ENCODE assay signal across 12 cellular contexts in genomic region chr3:29171583-29171990, GRCh38.
DNase-seq lines count a peak whose midpoint lies in the region; ATAC-seq lines count a peak whose summit lies in the region.
"Had no signal": no experiment of that assay in that cellular context is flagged by ENCODE, and none has a peak within 500 bp of the region (broad histone marks: within the 10 kb centered on the region; RNA-seq: fewer than 3 reads in every experiment).

No MANE protein-coding gene starts in this region.

- no peak overlapping the region for H2BK15ac ChIP-seq in mesendoderm (replicated peaks; ENCODE audit: low read depth)

- peaks cover 17% of the 10 kb centered on the region for H3K4me1 Mint-ChIP-seq in activated CD4-positive, alpha-beta T cell treated with anti-CD3 and anti-CD28 coated beads, Interleukin-2, amount 10 ng/mL, durations not matched to agents 7 days and 5 days
- no peaks in the 10 kb centered on the region for H3K4me1 Mint-ChIP-seq in stimulated activated effector memory CD8-positive, alpha-beta T cell treated with anti-CD3 and anti-CD28 coated beads, Interleukin-12 subunit alpha, Interleukin-12 subunit beta, amount 100 ng/mL, for 72 hours
- H3K4me1 Mint-ChIP-seq: IgD-negative memory B cell had no signal

- no peak overlapping the region for H4K5ac ChIP-seq in mesendoderm (ENCODE audit: low read length)

- H3K4ac ChIP-seq in mesendoderm (ENCODE audit: low read depth, low read length): no peak overlapping the region

- H3K27ac ChIP-seq in mesendoderm (ENCODE audit: low read depth, low read length): no peak overlapping the region
- H3K27ac ChIP-seq: SK-N-MC had no signal

- ATAC-seq in Right ventricle myocardium superior (ENCODE audit: poor library complexity) (peak; percentile 46), GM18868 (IDR thresholded peaks at IDR 0.05; ENCODE audit: unreplicated experiment) (no peak)
- ATAC-seq in stimulated activated effector memory CD8-positive, alpha-beta T cell treated with anti-CD3 and anti-CD28 coated beads, Interleukin-12 subunit alpha, Interleukin-12 subunit beta, amount 100 ng/mL, for 72 hours: peak; percentile 21

- H3K36me3 Mint-ChIP-seq in activated CD4-positive, alpha-beta T cell treated with anti-CD3 and anti-CD28 coated beads, Interleukin-2, amount 10 ng/mL, durations not matched to agents 7 days and 5 days (ENCODE audit: low read depth): no peaks in the 10 kb centered on the region
- H3K36me3 Mint-ChIP-seq in stimulated activated effector memory CD8-positive, alpha-beta T cell treated with anti-CD3 and anti-CD28 coated beads, Interleukin-12 subunit alpha, Interleukin-12 subunit beta, amount 100 ng/mL, for 72 hours: no peaks in the 10 kb centered on the region
- H3K36me3 Mint-ChIP-seq: brain, IgD-negative memory B cell had no signal

- no peak overlapping the region for H3K18ac ChIP-seq in mesendoderm (ENCODE audit: low read length)

- H3K27me3 ChIP-seq in mesendoderm (ENCODE audit: insufficient read depth, low read length, poor library complexity): no peaks in the 10 kb centered on the region

- no peaks in the 10 kb centered on the region for H3K36me3 ChIP-seq in mesendoderm (ENCODE audit: control insufficient read depth, insufficient read depth, low read length)

- no peak overlapping the region for H3K56ac ChIP-seq in mesendoderm (ENCODE audit: low read length)

- H3K4me3 ChIP-seq in mesendoderm (ENCODE audit: low read length): no peak overlapping the region
- H3K4me3 ChIP-seq: SK-N-MC had no signal

- H2BK5ac ChIP-seq in mesendoderm (ENCODE audit: low read length): no peak overlapping the region

- peak; percentile 26 for DNase-seq in activated CD4-positive, alpha-beta T cell treated with anti-CD3 and anti-CD28 coated beads, Interleukin-2, amount 10 ng/mL, durations not matched to agents 7 days and 5 days
- DNase-seq in activated CD4-positive, alpha-beta T cell treated with anti-CD3 and anti-CD28 coated beads, Interleukin-2, amount 50 U/mL, for 1 hour: no peak
- DNase-seq in RPMI7951 (ENCODE audit: low read depth) (peak; percentile 74), Right ventricle myocardium superior (no peak), mesendoderm (no peak)
- DNase-seq in stimulated activated effector memory CD8-positive, alpha-beta T cell treated with anti-CD3 and anti-CD28 coated beads, Interleukin-12 subunit alpha, Interleukin-12 subunit beta, amount 100 ng/mL, for 72 hours (ENCODE audit: low spot score in 2 of 2): no peak
- DNase-seq in activated effector memory CD4-positive, alpha-beta T cell treated with Interleukin-2 at 50 U/mL for 16 hours: no peak
- DNase-seq: ACHN had no signal

- H3K4me3 Mint-ChIP-seq in activated CD4-positive, alpha-beta T cell treated with anti-CD3 and anti-CD28 coated beads, Interleukin-2, amount 10 ng/mL, durations not matched to agents 7 days and 5 days: peak overlapping the region; percentile 34
- no peak overlapping the region for H3K4me3 Mint-ChIP-seq in stimulated activated effector memory CD8-positive, alpha-beta T cell treated with anti-CD3 and anti-CD28 coated beads, Interleukin-12 subunit alpha, Interleukin-12 subunit beta, amount 100 ng/mL, for 72 hours
- H3K4me3 Mint-ChIP-seq: brain, IgD-negative memory B cell had no signal

- intact Hi-C loops in Right ventricle myocardium superior (cut with DNase I): no loop called here

- H3K79me1 ChIP-seq in mesendoderm (ENCODE audit: low read length): no peaks in the 10 kb centered on the region

- no peak overlapping the region for H4K8ac ChIP-seq in mesendoderm (ENCODE audit: low read depth, low read length)

- no peaks in the 10 kb centered on the region for H3K79me2 ChIP-seq in mesendoderm (ENCODE audit: control insufficient read depth, insufficient read depth, low read length)

- H3K23ac ChIP-seq in mesendoderm (ENCODE audit: low read length): no peak overlapping the region

- peaks cover 12% of the 10 kb centered on the region for H3K9me3 Mint-ChIP-seq in activated CD4-positive, alpha-beta T cell treated with anti-CD3 and anti-CD28 coated beads, Interleukin-2, amount 10 ng/mL, durations not matched to agents 7 days and 5 days
- peaks cover 5% of the 10 kb centered on the region for H3K9me3 Mint-ChIP-seq in stimulated activated effector memory CD8-positive, alpha-beta T cell treated with anti-CD3 and anti-CD28 coated beads, Interleukin-12 subunit alpha, Interleukin-12 subunit beta, amount 100 ng/mL, for 72 hours

- no peak overlapping the region for H3K9ac ChIP-seq in mesendoderm (ENCODE audit: low read length)

- no peaks in the 10 kb centered on the region for H3K27me3 Mint-ChIP-seq in activated CD4-positive, alpha-beta T cell treated with anti-CD3 and anti-CD28 coated beads, Interleukin-2, amount 10 ng/mL, durations not matched to agents 7 days and 5 days
- H3K27me3 Mint-ChIP-seq: brain, IgD-negative memory B cell had no signal

- CTCF ChIA-PET in activated CD4-positive, alpha-beta T cell treated with anti-CD3 and anti-CD28 coated beads, Interleukin-2, amount 10 ng/mL, durations not matched to agents 7 days and 5 days (lab: Charles Lee): no interaction called here

- WGBS in mesendoderm (ENCODE audit: extremely low coverage, insufficient coverage, low lambda C conversion rate): no CpG with 5 or more reads among the region's 4 CpGs

- H2BK120ac ChIP-seq in mesendoderm (ENCODE audit: low read depth, low read length): no peak overlapping the region

- no peak overlapping the region for H3K4me2 ChIP-seq in mesendoderm (ENCODE audit: low read length)

- H2AK5ac ChIP-seq in mesendoderm (ENCODE audit: low read length): no peak overlapping the region

- peak overlapping the region; percentile 74 for H3K27ac Mint-ChIP-seq in activated CD4-positive, alpha-beta T cell treated with anti-CD3 and anti-CD28 coated beads, Interleukin-2, amount 10 ng/mL, durations not matched to agents 7 days and 5 days
- no peak overlapping the region for H3K27ac Mint-ChIP-seq in stimulated activated effector memory CD8-positive, alpha-beta T cell treated with anti-CD3 and anti-CD28 coated beads, Interleukin-12 subunit alpha, Interleukin-12 subunit beta, amount 100 ng/mL, for 72 hours
- H3K27ac Mint-ChIP-seq: IgD-negative memory B cell had no signal

- POLR2A ChIA-PET in activated CD4-positive, alpha-beta T cell treated with anti-CD3 and anti-CD28 coated beads, Interleukin-2, amount 10 ng/mL, durations not matched to agents 7 days and 5 days (lab: Charles Lee): no interaction called here

- H3K4me1 ChIP-seq in mesendoderm (ENCODE audit: control insufficient read depth, low read depth, low read length): no peaks in the 10 kb centered on the region

Comparison
In these comparisons a context has a peak if more than half of its experiments do, and no peak if none do; other contexts are left out.
1. DNase-seq: peak in activated CD4-positive, alpha-beta T cell treated with anti-CD3 and anti-CD28 coated beads, Interleukin-2, amount 10 ng/mL, durations not matched to agents 7 days and 5 days (single experiment) and RPMI7951 (single experiment); none in activated CD4-positive, alpha-beta T cell treated with anti-CD3 and anti-CD28 coated beads, Interleukin-2, amount 50 U/mL, for 1 hour (single experiment), Right ventricle myocardium superior (single experiment), stimulated activated effector memory CD8-positive, alpha-beta T cell treated with anti-CD3 and anti-CD28 coated beads, Interleukin-12 subunit alpha, Interleukin-12 subunit beta, amount 100 ng/mL, for 72 hours (0 of 2), activated effector memory CD4-positive, alpha-beta T cell treated with Interleukin-2 at 50 U/mL for 16 hours (single experiment) and mesendoderm (single experiment).